8 cellular contexts compared by ENCODE assay signal in genomic region chr11:833849-834311, GRCh38. TPM values are rescaled to one million over a fixed set of nuclear protein-coding genes. Genes with fewer than 3 reads are reported as not detected.
A peak's percentile ranks its signal among the peaks of the same experiment; 100 is the strongest.
DNase-seq lines count a peak whose midpoint lies in the region; ATAC-seq and TF ChIP-seq lines count a peak whose summit lies in the region.

No MANE protein-coding gene starts in this region.

- no peaks in the 10 kb centered on the region for H3K9me3 Mint-ChIP-seq in CD4-positive, CD25-positive, alpha-beta regulatory T cell
- no peaks in the 10 kb centered on the region for H3K9me3 Mint-ChIP-seq in neural progenitor cell

- H3K27me3 Mint-ChIP-seq in CD4-positive, CD25-positive, alpha-beta regulatory T cell, result peaks cover 17% of the 10 kb centered on the region
- H3K27me3 Mint-ChIP-seq in neural progenitor cell (ENCODE audit: insufficient read depth, low read depth), result peaks cover 25% of the 10 kb centered on the region

- TF ChIP-seq CTCF in neural progenitor cell (IDR thresholded peaks at IDR 0.05) (no peak), GM13976 (IDR thresholded peaks at IDR 0.05; ENCODE audit: borderline replicate concordance, control extremely low read depth, extremely low read depth, insufficient read depth, missing control alignments) (no peak)

- no peak for ATAC-seq in CD4-positive, CD25-positive, alpha-beta regulatory T cell (ENCODE audit: low read depth in 2 of 2)
- no peak for ATAC-seq in GM19035 (IDR thresholded peaks at IDR 0.05; ENCODE audit: unreplicated experiment)

- H3K9ac ChIP-seq in NT2/D1 (ENCODE audit: insufficient read length, low read depth) (no peak overlapping the region), endocrine pancreas (ENCODE audit: control insufficient read depth, insufficient read depth, low read length) (peak overlapping the region; percentile 72), neural progenitor cell (no peak overlapping the region)

- H3K79me2 ChIP-seq in neural progenitor cell (ENCODE audit: low read depth), result no peaks in the 10 kb centered on the region

- peaks cover 0 to 34% (median 0%) of the 10 kb centered on the region in 4 donors for H3K4me1 Mint-ChIP-seq in CD4-positive, CD25-positive, alpha-beta regulatory T cell
- H3K4me1 Mint-ChIP-seq in neural progenitor cell, result peaks cover 26% of the 10 kb centered on the region

- in situ Hi-C loops in GM13976 (cut with MboI; ENCODE audit: low sequenced_read_pairs, unreplicated experiment), result no loop called here
- in situ Hi-C loops in G401 (cut with HindIII; ENCODE audit: low sequenced_read_pairs), result no loop called here

- no peaks in the 10 kb centered on the region for H3K9me3 ChIP-seq in CD4-positive, CD25-positive, alpha-beta regulatory T cell (ENCODE audit: control insufficient read depth in 2 of 2, low read length in 2 of 2)
- no peaks in the 10 kb centered on the region for H3K9me3 ChIP-seq in NT2/D1 (ENCODE audit: insufficient read depth, low read length)
- no peaks in the 10 kb centered on the region for H3K9me3 ChIP-seq in endocrine pancreas (ENCODE audit: control insufficient read depth, low read length)
- H3K9me3 ChIP-seq in neural progenitor cell (ENCODE audit: low read depth), result no peaks in the 10 kb centered on the region

- no peak overlapping the region for H3K27ac ChIP-seq in CD4-positive, CD25-positive, alpha-beta regulatory T cell (ENCODE audit: insufficient read depth, low read length, poor library complexity, severe bottlenecking)
- H3K27ac ChIP-seq in neural progenitor cell, result no peak overlapping the region

- peak overlapping the region; percentile 75 to 83 (median 78) for H3K4me3 Mint-ChIP-seq in CD4-positive, CD25-positive, alpha-beta regulatory T cell
- H3K4me3 Mint-ChIP-seq in neural progenitor cell, result peak overlapping the region; percentile 85

- H3K4me2 ChIP-seq in neural progenitor cell, result peak overlapping the region; percentile 80

- peaks cover 45% of the 10 kb centered on the region for H3F3A ChIP-seq in neural progenitor cell (ENCODE audit: low read depth)

- no peak overlapping the region for H3K27ac Mint-ChIP-seq in CD4-positive, CD25-positive, alpha-beta regulatory T cell
- H3K27ac Mint-ChIP-seq in neural progenitor cell, result peak overlapping the region; percentile 63

- DNase-seq in CD4-positive, CD25-positive, alpha-beta regulatory T cell, result no peak
- DNase-seq in NT2/D1 (ENCODE audit: low read depth, low spot score) (no peak), neural progenitor cell (ENCODE audit: low spot score) (no peak), GM13976 (ENCODE audit: low spot score) (no peak), G401 (ENCODE audit: low spot score) (no peak), AG08395 (ENCODE audit: low spot score) (no peak)

- H3K4me1 ChIP-seq in CD4-positive, CD25-positive, alpha-beta regulatory T cell (ENCODE audit: control insufficient read depth, insufficient read depth, low read length, poor library complexity, severe bottlenecking), result peaks cover 48% of the 10 kb centered on the region
- peaks cover 40% of the 10 kb centered on the region for H3K4me1 ChIP-seq in NT2/D1 (ENCODE audit: insufficient read depth, insufficient read length)
- no peaks in the 10 kb centered on the region for H3K4me1 ChIP-seq in endocrine pancreas (ENCODE audit: control insufficient read depth, insufficient read depth, low read length)
- peaks cover 34% of the 10 kb centered on the region for H3K4me1 ChIP-seq in neural progenitor cell

- H4K20me1 ChIP-seq in neural progenitor cell (ENCODE audit: low read depth), result peaks cover 69% of the 10 kb centered on the region

- H3K36me3 Mint-ChIP-seq in CD4-positive, CD25-positive, alpha-beta regulatory T cell, result no peaks in the 10 kb centered on the region
- H3K36me3 Mint-ChIP-seq in neural progenitor cell, result peaks cover 2% of the 10 kb centered on the region

- H3K4me3 ChIP-seq in CD4-positive, CD25-positive, alpha-beta regulatory T cell (ENCODE audit: low read depth, low read length), result no peak overlapping the region
- H3K4me3 ChIP-seq in NT2/D1 (ENCODE audit: insufficient read length, low read depth) (peak overlapping the region; percentile 54), endocrine pancreas (ENCODE audit: control insufficient read depth, insufficient read depth, low read length) (no peak overlapping the region), neural progenitor cell (peak overlapping the region; percentile 87)

- H3K27me3 ChIP-seq in CD4-positive, CD25-positive, alpha-beta regulatory T cell (ENCODE audit: control insufficient read depth, insufficient read depth, low read length), result no peaks in the 10 kb centered on the region
- H3K27me3 ChIP-seq in NT2/D1 (ENCODE audit: insufficient read depth, insufficient read length), result peaks cover 31% of the 10 kb centered on the region
- no peaks in the 10 kb centered on the region for H3K27me3 ChIP-seq in endocrine pancreas (ENCODE audit: control insufficient read depth, insufficient read depth, low read length)
- peaks cover 36% of the 10 kb centered on the region for H3K27me3 ChIP-seq in neural progenitor cell

- peaks cover 6% of the 10 kb centered on the region for H3K36me3 ChIP-seq in CD4-positive, CD25-positive, alpha-beta regulatory T cell (ENCODE audit: control insufficient read depth, insufficient read depth, low read length)
- H3K36me3 ChIP-seq in NT2/D1 (ENCODE audit: insufficient read depth, insufficient read length, low read length), result peaks cover 41% of the 10 kb centered on the region
- H3K36me3 ChIP-seq in endocrine pancreas (ENCODE audit: control insufficient read depth, insufficient read depth, low read length), result peaks cover under 1% of the 10 kb centered on the region
- H3K36me3 ChIP-seq in neural progenitor cell, result no peaks in the 10 kb centered on the region

- H2AFZ ChIP-seq in neural progenitor cell (replicated peaks), result no peak overlapping the region

RNA-seq across cellular contexts. Expression of gene CD151, which starts 1.1 kb away (rescaled TPM):
- total RNA-seq in CD4-positive, CD25-positive, alpha-beta regulatory T cell, result 20.7 TPM
- 10 to 100 TPM in 2 of 4 donors, 1 to 10 TPM in 2; 5.5 to 15.9 (median 8.8) TPM for polyA plus RNA-seq in CD4-positive, CD25-positive, alpha-beta regulatory T cell
- total RNA-seq in neural progenitor cell (ENCODE audit: low replicate concordance), result 37.4 and 82.2 TPM in 2 replicates
- total RNA-seq in G401 (2014; rRNA removed; shearing (Covaris generic)), result 179 and 226 TPM in 2 replicates

RNA-seq across cellular contexts. Expression of gene CRACR2B, which starts 6.2 kb away (rescaled TPM):
- 1.2 TPM for total RNA-seq in CD4-positive, CD25-positive, alpha-beta regulatory T cell
- under 1 TPM in 3 of 4 donors, not detected in 1; 0.11 to 0.24 (median 0.18) TPM for polyA plus RNA-seq in CD4-positive, CD25-positive, alpha-beta regulatory T cell
- total RNA-seq in neural progenitor cell (ENCODE audit: low replicate concordance), result 3.9 and 11.6 TPM in 2 replicates
- 28.3 and 47.8 TPM in 2 replicates for total RNA-seq in G401 (2014; rRNA removed; shearing (Covaris generic))

RNA-seq across cellular contexts. Expression of gene POLR2L, which starts 8.4 kb away (rescaled TPM):
- total RNA-seq in CD4-positive, CD25-positive, alpha-beta regulatory T cell, result 43.1 TPM
- polyA plus RNA-seq in CD4-positive, CD25-positive, alpha-beta regulatory T cell, result 100 to 1,000 TPM in 1 of 4 donors, 10 to 100 TPM in 3; 62.7 to 101 (median 75.3) TPM
- total RNA-seq in neural progenitor cell (ENCODE audit: low replicate concordance), result 12.9 and 27.5 TPM in 2 replicates
- 139 and 191 TPM in 2 replicates for total RNA-seq in G401 (2014; rRNA removed; shearing (Covaris generic))

RNA-seq across cellular contexts. Expression of gene TSPAN4, which starts 8.8 kb away (rescaled TPM):
- 2.2 TPM for total RNA-seq in CD4-positive, CD25-positive, alpha-beta regulatory T cell
- 1 to 10 TPM; 1.2 to 1.7 (median 1.4) TPM for polyA plus RNA-seq in CD4-positive, CD25-positive, alpha-beta regulatory T cell
- total RNA-seq in neural progenitor cell (ENCODE audit: low replicate concordance), result 19.6 and 58.2 TPM in 2 replicates
- total RNA-seq in G401 (2014; rRNA removed; shearing (Covaris generic)), result 182 and 224 TPM in 2 replicates

RNA-seq across cellular contexts. Expression of gene PNPLA2, which starts 15.2 kb away (rescaled TPM):
- total RNA-seq in CD4-positive, CD25-positive, alpha-beta regulatory T cell, result 195 TPM
- 10 to 100 TPM; 23.9 to 28.0 (median 24.6) TPM for polyA plus RNA-seq in CD4-positive, CD25-positive, alpha-beta regulatory T cell
- 2.6 and 20.9 TPM in 2 replicates for total RNA-seq in neural progenitor cell (ENCODE audit: low replicate concordance)
- total RNA-seq in G401 (2014; rRNA removed; shearing (Covaris generic)), result 8.2 and 10.3 TPM in 2 replicates

Comparison
In these comparisons a context has a peak if more than half of its experiments do, and no peak if none do; other contexts are left out.
1. H3K4me3 ChIP-seq: peak in NT2/D1 (single experiment) and neural progenitor cell (single experiment); none in CD4-positive, CD25-positive, alpha-beta regulatory T cell (single experiment) and endocrine pancreas (single experiment).